Comparison of ENCODE assay signal across 8 cellular contexts in genomic region chr4:8157496-8157895, GRCh38. TPM values are rescaled to one million over a fixed set of nuclear protein-coding genes. Genes with fewer than 3 reads are reported as not detected.
A peak's percentile ranks its signal among the peaks of the same experiment; 100 is the strongest.
DNase-seq lines count a peak whose midpoint lies in the region; ATAC-seq, FAIRE-seq and TF ChIP-seq lines count a peak whose summit lies in the region.

No MANE protein-coding gene starts in this region.

- no peak for FAIRE-seq in keratinocyte (lab: Jason Lieb, UNC)

- POLR2A ChIA-PET in activated CD4-positive, alpha-beta memory T cell treated with anti-CD3 and anti-CD28 coated beads for 36 hours (lab: Charles Lee) = interaction anchor here (1.2 kb wide), 1 partner anchor 42 kb away, joined by 3 read pairs; the partner anchor contains the start of gene SH3TC1
- POLR2A ChIA-PET in activated CD4-positive, alpha-beta memory T cell treated with anti-CD3 and anti-CD28 coated beads, Interleukin-2, amount 10 ng/mL, durations not matched to agents 7 days and 5 days (lab: Charles Lee) = no interaction called here
- POLR2A ChIA-PET in activated naive CD8-positive, alpha-beta T cell treated with anti-CD3 and anti-CD28 coated beads, Interleukin-2, amount 10 ng/mL, durations not matched to agents 7 days and 5 days (lab: Charles Lee) = no interaction called here

- H3K9me3 ChIP-seq in keratinocyte (ENCODE audit: control insufficient read depth, low read depth, low read length) = no peaks in the 10 kb centered on the region
- H3K9me3 ChIP-seq in thoracic aorta = no peaks in the 10 kb centered on the region

- H3K27me3 ChIP-seq in keratinocyte (ENCODE audit: control insufficient read depth, extremely low read depth, insufficient read depth, low read length) = peaks cover 13% of the 10 kb centered on the region
- H3K27me3 ChIP-seq in thoracic aorta (replicated peaks; ENCODE audit: insufficient read depth) = no peaks in the 10 kb centered on the region

- no peaks in the 10 kb centered on the region for H3K9me1 ChIP-seq in keratinocyte (ENCODE audit: control insufficient read depth, extremely low read depth, insufficient read depth, low read length)

- H3K9ac ChIP-seq in keratinocyte (ENCODE audit: control insufficient read depth, extremely low read depth, insufficient read depth, low read length) = no peak overlapping the region

- no peaks in the 10 kb centered on the region for H3K36me3 ChIP-seq in keratinocyte (ENCODE audit: control insufficient read depth in 2 of 2, extremely low read depth in 1 of 2, insufficient read depth in 2 of 2, low read length in 2 of 2)
- H3K36me3 ChIP-seq in thoracic aorta = no peaks in the 10 kb centered on the region

- no peak for DNase-seq in activated CD4-positive, alpha-beta memory T cell treated with anti-CD3 and anti-CD28 coated beads for 36 hours
- DNase-seq in activated CD4-positive, alpha-beta memory T cell treated with anti-CD3 and anti-CD28 coated beads, Interleukin-2, amount 10 ng/mL, durations not matched to agents 7 days and 5 days = no peak
- DNase-seq in activated naive CD8-positive, alpha-beta T cell treated with anti-CD3 and anti-CD28 coated beads, Interleukin-2, amount 10 ng/mL, durations not matched to agents 7 days and 5 days = no peak
- DNase-seq in keratinocyte (ENCODE audit: low read depth, low spot score) = no peak
- no peak for DNase-seq in thoracic aorta (ENCODE audit: low spot score)
- no peak for DNase-seq in Ammon's horn (ENCODE audit: low spot score)
- DNase-seq in iPS-NIHi11 (ENCODE audit: low spot score) = no peak
- no peak for DNase-seq in OCI-M2 (lab: John Stamatoyannopoulos, UW; ENCODE audit: unreplicated experiment)

- TF ChIP-seq CTCF in keratinocyte (optimal IDR thresholded peaks at IDR 0.05 in 1 of 3, IDR thresholded peaks at IDR 0.05 in 1 of 3, conservative IDR thresholded peaks at IDR 0.05 in 1 of 3; ENCODE audit: extremely low read depth in 1 of 3, insufficient read depth in 2 of 3, low read length in 3 of 3) (no peak), thoracic aorta (IDR thresholded peaks at IDR 0.05) (no peak)

- H3K4me3 Mint-ChIP-seq in activated CD4-positive, alpha-beta memory T cell treated with anti-CD3 and anti-CD28 coated beads for 36 hours = peak overlapping the region; percentile 37
- no peak overlapping the region for H3K4me3 Mint-ChIP-seq in activated CD4-positive, alpha-beta memory T cell treated with anti-CD3 and anti-CD28 coated beads, Interleukin-2, amount 10 ng/mL, durations not matched to agents 7 days and 5 days
- peak overlapping the region; percentile 13 for H3K4me3 Mint-ChIP-seq in activated naive CD8-positive, alpha-beta T cell treated with anti-CD3 and anti-CD28 coated beads, Interleukin-2, amount 10 ng/mL, durations not matched to agents 7 days and 5 days

- H3K4me1 ChIP-seq in keratinocyte (ENCODE audit: control insufficient read depth, extremely low read depth, insufficient read depth, low read length) (peaks cover 6% of the 10 kb centered on the region), thoracic aorta (ENCODE audit: control insufficient read depth in 1 of 2, low read depth in 2 of 2) (peaks cover 15 to 47% of the 10 kb centered on the region in 2 donors)

- H4K20me1 ChIP-seq in keratinocyte (ENCODE audit: control insufficient read depth, extremely low read depth, insufficient read depth, low read length) = no peaks in the 10 kb centered on the region

- ATAC-seq in activated naive CD8-positive, alpha-beta T cell treated with anti-CD3 and anti-CD28 coated beads, Interleukin-2, amount 10 ng/mL, durations not matched to agents 7 days and 5 days (ENCODE audit: low read depth) = no peak
- ATAC-seq in thoracic aorta (ENCODE audit: insufficient number of reproducible peaks, low FRiP score, low read depth) = peak; percentile 27

- H3K4me1 Mint-ChIP-seq in activated CD4-positive, alpha-beta memory T cell treated with anti-CD3 and anti-CD28 coated beads for 36 hours (ENCODE audit: low read depth) = peaks cover 16% of the 10 kb centered on the region
- H3K4me1 Mint-ChIP-seq in activated CD4-positive, alpha-beta memory T cell treated with anti-CD3 and anti-CD28 coated beads, Interleukin-2, amount 10 ng/mL, durations not matched to agents 7 days and 5 days = peaks cover 11% of the 10 kb centered on the region
- peaks cover 6% of the 10 kb centered on the region for H3K4me1 Mint-ChIP-seq in activated naive CD8-positive, alpha-beta T cell treated with anti-CD3 and anti-CD28 coated beads, Interleukin-2, amount 10 ng/mL, durations not matched to agents 7 days and 5 days

- H3K27ac ChIP-seq in keratinocyte (ENCODE audit: control insufficient read depth, insufficient read depth, low read length) (no peak overlapping the region), thoracic aorta (peak overlapping the region; percentile 34 to 50)

- intact Hi-C loops in activated CD4-positive, alpha-beta memory T cell treated with anti-CD3 and anti-CD28 coated beads for 36 hours (cut with micrococcal nuclease) = loop anchor here (5.0 kb wide), 1 partner anchor 40 kb away; the partner anchor contains the start of gene SH3TC1

- dilution Hi-C loops in keratinocyte (cut with MboI; ENCODE audit: extremely low pct_ligation_motif_present, low sequenced_read_pairs) = no loop called here

- peak overlapping the region in 1 of 3 experiments; percentile 57 for H3K4me3 ChIP-seq in keratinocyte (ENCODE audit: control insufficient read depth in 2 of 3, extremely low read depth in 1 of 3, insufficient read depth in 2 of 3, low read depth in 1 of 3, low read length in 3 of 3)
- H3K4me3 ChIP-seq in thoracic aorta = peak overlapping the region; percentile 91

- H3K9me3 Mint-ChIP-seq in activated CD4-positive, alpha-beta memory T cell treated with anti-CD3 and anti-CD28 coated beads for 36 hours = no peaks in the 10 kb centered on the region
- H3K9me3 Mint-ChIP-seq in activated CD4-positive, alpha-beta memory T cell treated with anti-CD3 and anti-CD28 coated beads, Interleukin-2, amount 10 ng/mL, durations not matched to agents 7 days and 5 days = no peaks in the 10 kb centered on the region
- no peaks in the 10 kb centered on the region for H3K9me3 Mint-ChIP-seq in activated naive CD8-positive, alpha-beta T cell treated with anti-CD3 and anti-CD28 coated beads, Interleukin-2, amount 10 ng/mL, durations not matched to agents 7 days and 5 days

- no peaks in the 10 kb centered on the region for H3K36me3 Mint-ChIP-seq in activated CD4-positive, alpha-beta memory T cell treated with anti-CD3 and anti-CD28 coated beads for 36 hours
- no peaks in the 10 kb centered on the region for H3K36me3 Mint-ChIP-seq in activated CD4-positive, alpha-beta memory T cell treated with anti-CD3 and anti-CD28 coated beads, Interleukin-2, amount 10 ng/mL, durations not matched to agents 7 days and 5 days (ENCODE audit: low read depth)
- H3K36me3 Mint-ChIP-seq in activated naive CD8-positive, alpha-beta T cell treated with anti-CD3 and anti-CD28 coated beads, Interleukin-2, amount 10 ng/mL, durations not matched to agents 7 days and 5 days = peaks cover 2% of the 10 kb centered on the region

- H2AFZ ChIP-seq in keratinocyte (ENCODE audit: control insufficient read depth, low read length) = no peak overlapping the region

- peak overlapping the region; percentile 85 for H3K4me2 ChIP-seq in keratinocyte (ENCODE audit: control insufficient read depth, extremely low read depth, insufficient read depth, low read depth, low read length)

- peaks cover 5% of the 10 kb centered on the region for H3K27me3 Mint-ChIP-seq in activated CD4-positive, alpha-beta memory T cell treated with anti-CD3 and anti-CD28 coated beads for 36 hours
- peaks cover 18% of the 10 kb centered on the region for H3K27me3 Mint-ChIP-seq in activated CD4-positive, alpha-beta memory T cell treated with anti-CD3 and anti-CD28 coated beads, Interleukin-2, amount 10 ng/mL, durations not matched to agents 7 days and 5 days
- H3K27me3 Mint-ChIP-seq in activated naive CD8-positive, alpha-beta T cell treated with anti-CD3 and anti-CD28 coated beads, Interleukin-2, amount 10 ng/mL, durations not matched to agents 7 days and 5 days = peaks cover 17% of the 10 kb centered on the region

- H3K27ac Mint-ChIP-seq in activated CD4-positive, alpha-beta memory T cell treated with anti-CD3 and anti-CD28 coated beads for 36 hours = no peak overlapping the region
- no peak overlapping the region for H3K27ac Mint-ChIP-seq in activated CD4-positive, alpha-beta memory T cell treated with anti-CD3 and anti-CD28 coated beads, Interleukin-2, amount 10 ng/mL, durations not matched to agents 7 days and 5 days
- no peak overlapping the region for H3K27ac Mint-ChIP-seq in activated naive CD8-positive, alpha-beta T cell treated with anti-CD3 and anti-CD28 coated beads, Interleukin-2, amount 10 ng/mL, durations not matched to agents 7 days and 5 days

- CTCF ChIA-PET in activated CD4-positive, alpha-beta memory T cell treated with anti-CD3 and anti-CD28 coated beads for 36 hours (lab: Charles Lee) = no interaction called here
- CTCF ChIA-PET in activated CD4-positive, alpha-beta memory T cell treated with anti-CD3 and anti-CD28 coated beads, Interleukin-2, amount 10 ng/mL, durations not matched to agents 7 days and 5 days (lab: Charles Lee) = no interaction called here

- H3K79me2 ChIP-seq in keratinocyte (ENCODE audit: control insufficient read depth, insufficient read depth, low read length) = no peaks in the 10 kb centered on the region

RNA-seq across cellular contexts. Expression of gene ABLIM2, which starts 1.1 kb away (rescaled TPM):
- under 1 TPM; 0.55 to 0.63 TPM for total RNA-seq in activated CD4-positive, alpha-beta memory T cell treated with anti-CD3 and anti-CD28 coated beads for 36 hours
- under 1 TPM in 1 of 2 experiments, not detected in 1; 0.13 TPM for total RNA-seq in activated CD4-positive, alpha-beta memory T cell treated with anti-CD3 and anti-CD28 coated beads, Interleukin-2, amount 10 ng/mL, durations not matched to agents 7 days and 5 days
- total RNA-seq in activated naive CD8-positive, alpha-beta T cell treated with anti-CD3 and anti-CD28 coated beads, Interleukin-2, amount 10 ng/mL, durations not matched to agents 7 days and 5 days = 1 to 10 TPM; 1.7 to 2.5 TPM
- polyA plus RNA-seq in keratinocyte = 0.94 to 3.0 TPM (median 1.1 TPM) in 3 replicates
- 3.8 TPM for polyA plus RNA-seq in keratinocyte (2011; ENCODE audit: low read depth)
- polyA plus RNA-seq in keratinocyte (2011; cell fraction: cytosol; rRNA removed) = 1.1 and 2.0 TPM in 2 replicates
- polyA plus RNA-seq in keratinocyte (2011; cell fraction: nucleus; rRNA removed) = 1.5 and 3.6 TPM in 2 replicates
- polyA plus RNA-seq in keratinocyte (2012; ENCODE audit: low replicate concordance) = 1.3 and 9.7 TPM in 2 replicates
- polyA minus RNA-seq in keratinocyte = 0.80 to 5.3 TPM (median 3.7 TPM) in 3 replicates
- polyA minus RNA-seq in keratinocyte (2011; cell fraction: cytosol; rRNA and poly(A)+ RNA removed) = 1.7 TPM
- polyA minus RNA-seq in keratinocyte (2011; cell fraction: nucleus; rRNA and poly(A)+ RNA removed) = 1.6 and 4.2 TPM in 2 replicates
- total RNA-seq in thoracic aorta = 10 to 100 TPM; 25.6 to 28.6 TPM

RNA-seq across cellular contexts. Expression of gene SH3TC1, which starts 41.6 kb away (rescaled TPM):
- total RNA-seq in activated CD4-positive, alpha-beta memory T cell treated with anti-CD3 and anti-CD28 coated beads for 36 hours = 10 to 100 TPM; 28.5 to 28.8 TPM
- 10 to 100 TPM; 16.8 to 19.5 TPM for total RNA-seq in activated CD4-positive, alpha-beta memory T cell treated with anti-CD3 and anti-CD28 coated beads, Interleukin-2, amount 10 ng/mL, durations not matched to agents 7 days and 5 days
- total RNA-seq in activated naive CD8-positive, alpha-beta T cell treated with anti-CD3 and anti-CD28 coated beads, Interleukin-2, amount 10 ng/mL, durations not matched to agents 7 days and 5 days = 10 to 100 TPM; 14.8 to 15.7 TPM
- polyA plus RNA-seq in keratinocyte = 12.0 to 22.1 TPM (median 12.3 TPM) in 3 replicates
- polyA plus RNA-seq in keratinocyte (2011; ENCODE audit: low read depth) = 4.0 TPM
- 3.3 and 7.9 TPM in 2 replicates for polyA plus RNA-seq in keratinocyte (2011; cell fraction: cytosol; rRNA removed)
- 28.3 and 44.2 TPM in 2 replicates for polyA plus RNA-seq in keratinocyte (2011; cell fraction: nucleus; rRNA removed)
- 7.2 and 21.2 TPM in 2 replicates for polyA plus RNA-seq in keratinocyte (2012; ENCODE audit: low replicate concordance)
- 22.2 to 29.7 TPM (median 27.2 TPM) in 3 replicates for polyA minus RNA-seq in keratinocyte
- 35.5 TPM for polyA minus RNA-seq in keratinocyte (2011; cell fraction: cytosol; rRNA and poly(A)+ RNA removed)
- 48.6 and 60.5 TPM in 2 replicates for polyA minus RNA-seq in keratinocyte (2011; cell fraction: nucleus; rRNA and poly(A)+ RNA removed)
- total RNA-seq in thoracic aorta = 10 to 100 TPM; 63.2 to 68.6 TPM

Comparison
In these comparisons a context has a peak if more than half of its experiments do, and no peak if none do; other contexts are left out.
1. RNA of gene ABLIM2, which starts 1.1 kb away (total RNA-seq): 25.6 to 28.6 TPM in thoracic aorta; 1.7 to 2.5 TPM in activated naive CD8-positive, alpha-beta T cell treated with anti-CD3 and anti-CD28 coated beads, Interleukin-2, amount 10 ng/mL, durations not matched to agents 7 days and 5 days, 0.55 to 0.63 TPM in activated CD4-positive, alpha-beta memory T cell treated with anti-CD3 and anti-CD28 coated beads for 36 hours and 0.13 TPM in activated CD4-positive, alpha-beta memory T cell treated with anti-CD3 and anti-CD28 coated beads, Interleukin-2, amount 10 ng/mL, durations not matched to agents 7 days and 5 days; every median in the first group is over 4 times any median in the second.